37 cellular contexts compared by ENCODE assay signal in genomic region chr19:52889076-52889475, GRCh38.
"Had no signal": no experiment of that assay in that cellular context is flagged by ENCODE, and none has a peak within 500 bp of the region (broad histone marks: within the 10 kb centered on the region; RNA-seq: fewer than 3 reads in every experiment).

No MANE protein-coding gene starts in this region.

- H3K27ac ChIP-seq: adrenal gland, body of pancreas, brain microvascular endothelial cell, breast epithelium, WERI-Rb-1 had no signal

- H3K4me3 ChIP-seq: adrenal gland, body of pancreas, breast epithelium had no signal

- H3K27me3 ChIP-seq: adrenal gland, body of pancreas, brain microvascular endothelial cell, breast epithelium had no signal

- H3K27me3 Mint-ChIP-seq: activated CD4-positive, alpha-beta memory T cell treated with anti-CD3 and anti-CD28 coated beads, Interleukin-2, amount 10 ng/mL, durations not matched to agents 7 days and 5 days; activated CD4-positive, alpha-beta T cell treated with anti-CD3 and anti-CD28 coated beads for 36 hours; activated CD4-positive, alpha-beta T cell treated with anti-CD3 and anti-CD28 coated beads, Interleukin-2, amount 10 ng/mL, durations not matched to agents 7 days and 5 days; activated CD8-positive, alpha-beta memory T cell treated with anti-CD3 and anti-CD28 coated beads, Interleukin-2, amount 10 ng/mL, durations not matched to agents 7 days and 5 days; activated naive CD8-positive, alpha-beta T cell treated with anti-CD3 and anti-CD28 coated beads for 36 hours; activated T-cell treated with anti-CD3 and anti-CD28 coated beads, Interleukin-2, amount 50 U/mL, for 24 hours; activated T-helper 17 cell treated with anti-CD3 and anti-CD28 coated beads, Interleukin-2, amount 50 U/mL, for 72 hours had no signal

- H3K9me3 Mint-ChIP-seq: WTC11 had no signal

- H3K4me1 ChIP-seq: adrenal gland, body of pancreas, breast epithelium had no signal

- H3K9me3 ChIP-seq: adrenal gland, body of pancreas had no signal

- H3K27ac Mint-ChIP-seq: activated CD4-positive, alpha-beta memory T cell treated with anti-CD3 and anti-CD28 coated beads, Interleukin-2, amount 10 ng/mL, durations not matched to agents 7 days and 5 days; activated CD4-positive, alpha-beta T cell treated with anti-CD3 and anti-CD28 coated beads for 36 hours; activated CD4-positive, alpha-beta T cell treated with anti-CD3 and anti-CD28 coated beads, Interleukin-2, amount 10 ng/mL, durations not matched to agents 7 days and 5 days; activated CD8-positive, alpha-beta memory T cell treated with anti-CD3 and anti-CD28 coated beads, Interleukin-2, amount 10 ng/mL, durations not matched to agents 7 days and 5 days; activated CD8-positive, alpha-beta T cell treated with anti-CD3 and anti-CD28 coated beads, Interleukin-2, amount 10 ng/mL, durations not matched to agents 7 days and 5 days; activated naive CD4-positive, alpha-beta T cell treated with anti-CD3 and anti-CD28 coated beads for 36 hours; activated naive CD4-positive, alpha-beta T cell treated with anti-CD3 and anti-CD28 coated beads, Interleukin-2, amount 50 U/mL, for 72 hours; activated naive CD8-positive, alpha-beta T cell treated with anti-CD3 and anti-CD28 coated beads for 36 hours; activated T-cell treated with anti-CD3 and anti-CD28 coated beads, Interleukin-2, amount 50 U/mL, for 24 hours; activated T-helper 1 cell treated with anti-CD3 and anti-CD28 coated beads, Interleukin-12 subunit alpha, Interleukin-12 subunit beta, Interleukin-2, Interleukin-4 antibody, amounts not matched to agents 30 ng/mL and 10 ng/mL and 1 ng/mL, durations not matched to agents 14 hours and 24 hours and 36 hours; activated T-helper 17 cell treated with anti-CD3 and anti-CD28 coated beads, Interleukin-2, amount 50 U/mL, for 72 hours; T-helper 1 cell treated with Interleukin-12 subunit alpha and Interleukin-12 subunit beta and Interleukin-4 antibody, amounts not matched to agents 30 μg/mL and 1 μg/mL, for 36 hours; T-helper 2 cell treated with Interferon-gamma antibody and Interleukin-4, amounts not matched to agents 5 μg/mL and 100 μg/mL, for 36 hours had no signal

- H3K36me3 ChIP-seq: breast epithelium had no signal

- ATAC-seq: activated CD4-positive, alpha-beta T cell treated with anti-CD3 and anti-CD28 coated beads for 36 hours; activated CD4-positive, CD25-positive, alpha-beta regulatory T cell treated with anti-CD3 and anti-CD28 coated beads, Interleukin-2, amount 50 U/mL, for 24 hours; activated CD8-positive, alpha-beta memory T cell treated with anti-CD3 and anti-CD28 coated beads, Interleukin-2, amount 10 ng/mL, durations not matched to agents 7 days and 5 days; activated CD8-positive, alpha-beta T cell treated with anti-CD3 and anti-CD28 coated beads, Interleukin-2, amount 10 ng/mL, durations not matched to agents 7 days and 5 days; activated naive CD4-positive, alpha-beta T cell treated with anti-CD3 and anti-CD28 coated beads, Interleukin-2, amount 50 U/mL, for 72 hours; activated T-helper 17 cell treated with anti-CD3 and anti-CD28 coated beads, Interleukin-2, amount 50 U/mL, for 72 hours; body of pancreas; WTC11 had no signal

- H3K4me1 Mint-ChIP-seq: activated CD4-positive, alpha-beta memory T cell treated with anti-CD3 and anti-CD28 coated beads, Interleukin-2, amount 10 ng/mL, durations not matched to agents 7 days and 5 days; activated CD4-positive, alpha-beta T cell treated with anti-CD3 and anti-CD28 coated beads, Interleukin-2, amount 10 ng/mL, durations not matched to agents 7 days and 5 days; activated CD8-positive, alpha-beta memory T cell treated with anti-CD3 and anti-CD28 coated beads, Interleukin-2, amount 10 ng/mL, durations not matched to agents 7 days and 5 days had no signal

- DNase-seq: activated CD4-positive, alpha-beta memory T cell treated with anti-CD3 and anti-CD28 coated beads, Interleukin-2, amount 10 ng/mL, durations not matched to agents 7 days and 5 days; activated CD4-positive, alpha-beta T cell treated with anti-CD3 and anti-CD28 coated beads for 1 hour; activated CD4-positive, alpha-beta T cell treated with anti-CD3 and anti-CD28 coated beads for 36 hours; activated CD4-positive, alpha-beta T cell treated with anti-CD3 and anti-CD28 coated beads for 48 hours; activated CD4-positive, alpha-beta T cell treated with anti-CD3 and anti-CD28 coated beads, Interleukin-2, amount 10 ng/mL, durations not matched to agents 7 days and 5 days; activated CD4-positive, alpha-beta T cell treated with anti-CD3 and anti-CD28 coated beads, Interleukin-2, amount 50 U/mL, for 48 hours; activated CD4-positive, CD25-positive, alpha-beta regulatory T cell; activated CD8-positive, alpha-beta memory T cell treated with anti-CD3 and anti-CD28 coated beads for 24 hours; activated CD8-positive, alpha-beta memory T cell treated with anti-CD3 and anti-CD28 coated beads, Interleukin-2, amount 10 ng/mL, durations not matched to agents 7 days and 5 days; activated CD8-positive, alpha-beta memory T cell treated with anti-CD3 and anti-CD28 coated beads, Interleukin-2, amount 50 U/mL, for 48 hours; activated CD8-positive, alpha-beta T cell treated with anti-CD3 and anti-CD28 coated beads, Interleukin-2, amount 10 ng/mL, durations not matched to agents 7 days and 5 days; activated effector memory CD4-positive, alpha-beta T cell treated with anti-CD3 and anti-CD28 coated beads, Interleukin-2, amount 50 U/mL, for 16 hours; activated gamma-delta T cell treated with Interleukin-2 at 50 U/mL for 16 hours; activated naive CD4-positive, alpha-beta T cell; activated naive CD4-positive, alpha-beta T cell treated with anti-CD3 and anti-CD28 coated beads for 36 hours; activated naive CD4-positive, alpha-beta T cell treated with anti-CD3 and anti-CD28 coated beads, Interleukin-2, amount 50 U/mL, for 16 hours; activated naive CD8-positive, alpha-beta T cell treated with anti-CD3 and anti-CD28 coated beads for 36 hours; activated T-cell treated with anti-CD3 and anti-CD28 coated beads, Interleukin-2, amount 50 U/mL, for 24 hours; activated T-cell treated with anti-CD3 and anti-CD28 coated beads, Interleukin-2, amount 50 U/mL, for 48 hours; adrenal gland; amniotic stem cell; aorta; body of pancreas; brain microvascular endothelial cell; central memory CD4-positive, alpha-beta T cell; T-helper 1 cell; T-helper 2 cell; T-helper 9 cell; WERI-Rb-1 had no signal

- H3K4me3 Mint-ChIP-seq: activated CD4-positive, alpha-beta memory T cell treated with anti-CD3 and anti-CD28 coated beads, Interleukin-2, amount 10 ng/mL, durations not matched to agents 7 days and 5 days; activated CD4-positive, alpha-beta T cell treated with anti-CD3 and anti-CD28 coated beads for 36 hours; activated CD4-positive, alpha-beta T cell treated with anti-CD3 and anti-CD28 coated beads, Interleukin-2, amount 10 ng/mL, durations not matched to agents 7 days and 5 days; activated CD8-positive, alpha-beta memory T cell treated with anti-CD3 and anti-CD28 coated beads, Interleukin-2, amount 10 ng/mL, durations not matched to agents 7 days and 5 days; activated CD8-positive, alpha-beta T cell treated with anti-CD3 and anti-CD28 coated beads, Interleukin-2, amount 10 ng/mL, durations not matched to agents 7 days and 5 days; activated naive CD4-positive, alpha-beta T cell treated with anti-CD3 and anti-CD28 coated beads for 36 hours; activated naive CD8-positive, alpha-beta T cell treated with anti-CD3 and anti-CD28 coated beads for 36 hours; activated T-cell treated with anti-CD3 and anti-CD28 coated beads, Interleukin-2, amount 50 U/mL, for 24 hours; activated T-helper 1 cell treated with anti-CD3 and anti-CD28 coated beads, Interleukin-12 subunit alpha, Interleukin-12 subunit beta, Interleukin-2, Interleukin-4 antibody, amounts not matched to agents 30 ng/mL and 10 ng/mL and 1 ng/mL, durations not matched to agents 14 hours and 24 hours and 36 hours; activated T-helper 17 cell treated with anti-CD3 and anti-CD28 coated beads, Interleukin-2, amount 50 U/mL, for 72 hours; T-helper 1 cell treated with Interleukin-12 subunit alpha and Interleukin-12 subunit beta and Interleukin-4 antibody, amounts not matched to agents 30 μg/mL and 1 μg/mL, for 36 hours; T-helper 2 cell treated with Interferon-gamma antibody and Interleukin-4, amounts not matched to agents 5 μg/mL and 100 μg/mL, for 36 hours; WTC11 had no signal
